2 cellular contexts compared by ENCODE assay signal in genomic region chr14:70397746-70398145, GRCh38.
TF ChIP-seq lines count a peak whose summit lies in the region.

No MANE protein-coding gene starts in this region.

TF ChIP-seq in HepG2, 621 proteins besides CTCF, POLR2A, EP300 and RAD21:
- TF ChIP-seq SMARCC2 (IDR thresholded peaks at IDR 0.05) (no peak), NAIF1 (CRISPR knock-in tag; IDR thresholded peaks at IDR 0.05; ENCODE audit: borderline replicate concordance) (no peak), ZNF407 (CRISPR knock-in tag; IDR thresholded peaks at IDR 0.05; ENCODE audit: not compliant biosample characterization) (peak; percentile 54), PLSCR1 (CRISPR knock-in tag; IDR thresholded peaks at IDR 0.05; ENCODE audit: borderline replicate concordance) (no peak), SMC3 (IDR thresholded peaks at IDR 0.05; ENCODE audit: low read length) (0 out of 2 replicates have a peak, but pooled peaks have one; percentile 24)
TF ChIP-seq in HepG2: peak in this region for 2.

TF ChIP-seq in WTC11, 78 proteins besides CTCF, POLR2A, EP300 and RAD21:
- no peak for TF ChIP-seq ATF3 (CRISPR knock-in tag; conservative IDR thresholded peaks at IDR 0.05)
- TF ChIP-seq ZNF232 (CRISPR knock-in tag; IDR thresholded peaks at IDR 0.05): no peak
- no peak for TF ChIP-seq ZNF263 (CRISPR knock-in tag; IDR thresholded peaks at IDR 0.05; ENCODE audit: low read depth)
- no peak for TF ChIP-seq MAX (CRISPR knock-in tag; IDR thresholded peaks at IDR 0.05)
- TF ChIP-seq ZNF532 (CRISPR knock-in tag; IDR thresholded peaks at IDR 0.05; ENCODE audit: borderline replicate concordance): no peak
- TF ChIP-seq AFF4 (CRISPR knock-in tag; IDR thresholded peaks at IDR 0.05; ENCODE audit: borderline replicate concordance): no peak
- TF ChIP-seq ZNF396 (CRISPR knock-in tag; IDR thresholded peaks at IDR 0.05; ENCODE audit: borderline replicate concordance): no peak
- TF ChIP-seq CDX4 (CRISPR knock-in tag; IDR thresholded peaks at IDR 0.05; ENCODE audit: borderline replicate concordance): no peak
- TF ChIP-seq USF2 (CRISPR knock-in tag; IDR thresholded peaks at IDR 0.05): no peak
- no peak for TF ChIP-seq MXD4 (CRISPR knock-in tag; IDR thresholded peaks at IDR 0.05; ENCODE audit: borderline replicate concordance)
- no peak for TF ChIP-seq NFE2L1 (CRISPR knock-in tag; IDR thresholded peaks at IDR 0.05)
- TF ChIP-seq PREB (CRISPR knock-in tag; IDR thresholded peaks at IDR 0.05; ENCODE audit: borderline replicate concordance): no peak
- no peak for TF ChIP-seq GRHL2 (CRISPR knock-in tag; IDR thresholded peaks at IDR 0.05; ENCODE audit: insufficient replicate concordance, severe bottlenecking)
- TF ChIP-seq SMAD3 (CRISPR knock-in tag; IDR thresholded peaks at IDR 0.05; ENCODE audit: borderline replicate concordance): no peak
TF ChIP-seq in WTC11: peak in this region for 0.
